Comparison of ENCODE assay signal across 13 cellular contexts in genomic region chr3:124811441-124811840, GRCh38.
DNase-seq lines count a peak whose midpoint lies in the region; ATAC-seq and TF ChIP-seq lines count a peak whose summit lies in the region.
"Had no signal": no experiment of that assay in that cellular context is flagged by ENCODE, and none has a peak within 500 bp of the region (broad histone marks: within the 10 kb centered on the region; RNA-seq: fewer than 3 reads in every experiment).

No MANE protein-coding gene starts in this region.

- no peaks in the 10 kb centered on the region for H3K27me3 Mint-ChIP-seq in H9 (ENCODE audit: low read depth)

- H3K79me2 ChIP-seq in H9 (ENCODE audit: insufficient read depth, low read length), result no peaks in the 10 kb centered on the region; the same call in 1 of the 2 replicates
- H3K79me2 ChIP-seq in hepatocyte, result no peaks in the 10 kb centered on the region

- H3K56ac ChIP-seq in H9 (ENCODE audit: insufficient read length, low read depth, low read length), result no peak overlapping the region

- peak overlapping the region in 2 of 3 experiments; percentile 72 to 89; a peak in 2 of 7 replicates for H3K27ac Mint-ChIP-seq in H9
- H3K27ac Mint-ChIP-seq: memory B cell had no signal

- H4K20me1 ChIP-seq in H9 (ENCODE audit: control insufficient read depth, insufficient read depth, insufficient read length) (no peaks in the 10 kb centered on the region), hepatocyte (ENCODE audit: insufficient read depth, poor library complexity, severe bottlenecking) (no peaks in the 10 kb centered on the region)

- no CpG with 5 or more reads among the region's 5 CpGs for WGBS in H9 (ENCODE audit: extremely low coverage, insufficient read length, low lambda C conversion rate)
- 87% methylated on average over 5 of the region's 5 CpGs for WGBS in hepatocyte (ENCODE audit: low lambda C conversion rate, missing lambda C conversion rate)

- H3K4ac ChIP-seq in H9 (ENCODE audit: low read depth, low read length), result no peak overlapping the region

- no peak overlapping the region for H4K5ac ChIP-seq in H9 (ENCODE audit: insufficient read length, low read depth, low read length)

- no peaks in the 10 kb centered on the region for H3K9me3 ChIP-seq in H9 (ENCODE audit: control insufficient read depth, low read depth, low read length)
- H3K9me3 ChIP-seq in hepatocyte (ENCODE audit: low read depth), result no peaks in the 10 kb centered on the region
- H3K9me3 ChIP-seq: SJSA1 had no signal

- H3K36me3 Mint-ChIP-seq in H9 (ENCODE audit: insufficient read depth in 1 of 3, low read depth in 3 of 3), result peaks cover 18 to 68% (median 25%) of the 10 kb centered on the region in 3 experiments; a peak in 6 of 7 replicates
- H3K36me3 Mint-ChIP-seq: memory B cell had no signal

- no peak overlapping the region for H3K14ac ChIP-seq in H9 (ENCODE audit: insufficient read depth, low read length)

- H3K23ac ChIP-seq in H9 (ENCODE audit: insufficient read length, low read depth, low read length), result no peak overlapping the region

- no peak overlapping the region for H2BK12ac ChIP-seq in H9 (ENCODE audit: insufficient read length, low read depth, low read length)

- no peak overlapping the region for H2BK20ac ChIP-seq in H9 (ENCODE audit: low read depth, low read length, poor library complexity, severe bottlenecking)

- no peak overlapping the region for H2BK5ac ChIP-seq in H9 (ENCODE audit: insufficient read length, low read length)

- H3K18ac ChIP-seq in H9 (ENCODE audit: insufficient read length, low read depth, low read length), result no peak overlapping the region

- H3K4me1 ChIP-seq in H9 (ENCODE audit: insufficient read depth, low read length) (no peaks in the 10 kb centered on the region), hepatocyte (ENCODE audit: insufficient read depth) (peaks cover 51% of the 10 kb centered on the region)

- H3K4me2 ChIP-seq in H9 (ENCODE audit: insufficient read depth, insufficient read length, low read length) (no peak overlapping the region), hepatocyte (no peak overlapping the region)

- TF ChIP-seq CTCF in H9 (conservative IDR thresholded peaks at IDR 0.05), result no peak
- TF ChIP-seq CTCF in cardiac fibroblast (IDR thresholded peaks at IDR 0.05; ENCODE audit: low read depth, low read length), result no peak
- TF ChIP-seq CTCF in hepatocyte (IDR thresholded peaks at IDR 0.05; ENCODE audit: poor library complexity), result no peak

- no peaks in the 10 kb centered on the region for H3K23me2 ChIP-seq in H9 (ENCODE audit: insufficient read length, low read depth, low read length, poor library complexity, severe bottlenecking)

- DNase-seq in H9 (no peak), cardiac fibroblast (ENCODE audit: low read depth in 2 of 2) (peak; percentile 83 to 84), hepatocyte (ENCODE audit: low spot score) (no peak), stromal cell of bone marrow (ENCODE audit: low read depth) (peak; percentile 73), SIG-M5 (lab: John Stamatoyannopoulos, UW) (no peak), posterior vena cava (ENCODE audit: low spot score) (no peak)
- no peak for DNase-seq in activated CD4-positive, alpha-beta T cell treated with anti-CD3 and anti-CD28 coated beads for 4 hours
- DNase-seq: activated CD4-positive, CD25-positive, alpha-beta regulatory T cell; NCI-H524; posterior cingulate gyrus had no signal

- no peak overlapping the region for H2AFZ ChIP-seq in H9 (ENCODE audit: low read length)
- no peak overlapping the region for H2AFZ ChIP-seq in hepatocyte

- H4K91ac ChIP-seq in H9 (ENCODE audit: insufficient read length, low read depth, low read length), result no peak overlapping the region

- H3K79me1 ChIP-seq in H9 (ENCODE audit: insufficient read depth, low read depth, low read length, poor library complexity, severe bottlenecking), result no peaks in the 10 kb centered on the region

- H3K27ac ChIP-seq in H9 (ENCODE audit: insufficient read length, low read depth, low read length) (no peak overlapping the region), hepatocyte (peak overlapping the region; percentile 91)

- H3K4me3 Mint-ChIP-seq in H9, result no peak overlapping the region
- H3K4me3 Mint-ChIP-seq: memory B cell had no signal

- H3K9me3 Mint-ChIP-seq in H9, result no peaks in the 10 kb centered on the region
- H3K9me3 Mint-ChIP-seq: memory B cell had no signal

- H4K8ac ChIP-seq in H9 (replicated peaks; ENCODE audit: insufficient read length, low read depth, low read length), result no peak overlapping the region

- no peaks in the 10 kb centered on the region for H3K27me3 ChIP-seq in H9 (ENCODE audit: insufficient read depth, low read length)
- H3K27me3 ChIP-seq in hepatocyte, result no peaks in the 10 kb centered on the region
- H3K27me3 ChIP-seq: SJSA1 had no signal

- H3K36me3 ChIP-seq in hepatocyte (replicated peaks; ENCODE audit: insufficient read depth, low read depth), result no peaks in the 10 kb centered on the region
- H3K36me3 ChIP-seq: SJSA1 had no signal

- H3T11ph ChIP-seq in H9 (ENCODE audit: low read length), result no peak overlapping the region

- H3K4me1 Mint-ChIP-seq in H9, result peaks cover 0 to 6% of the 10 kb centered on the region in 2 experiments; a peak in 1 of 4 replicates

- H2AK5ac ChIP-seq in H9 (ENCODE audit: insufficient read length, low read length), result no peak overlapping the region

- no peaks in the 10 kb centered on the region for H3K9me2 ChIP-seq in hepatocyte (replicated peaks; ENCODE audit: insufficient read depth)

- H2BK15ac ChIP-seq in H9 (ENCODE audit: low read depth, low read length), result no peak overlapping the region

- no peak overlapping the region for H3K9ac ChIP-seq in H9 (ENCODE audit: extremely low read depth, insufficient read length, low read length)

- no peak for ATAC-seq in GM21515 (IDR thresholded peaks at IDR 0.05; ENCODE audit: unreplicated experiment)

- intact Hi-C loops in posterior vena cava (cut with DNase I), result no loop called here

- no peak overlapping the region for H2BK120ac ChIP-seq in H9 (ENCODE audit: low read depth, low read length, poor library complexity, severe bottlenecking)

- H3K4me3 ChIP-seq in cardiac fibroblast (replicated peaks in 1 of 2; ENCODE audit: low read depth in 2 of 2, low read length in 2 of 2) (no peak overlapping the region), hepatocyte (no peak overlapping the region)
- H3K4me3 ChIP-seq: SJSA1 had no signal

Comparison
In these comparisons a context has a peak if more than half of its experiments do, and no peak if none do; other contexts are left out.
1. DNase-seq: peak in cardiac fibroblast (2 of 2) and stromal cell of bone marrow (single experiment); none in H9 (single experiment), hepatocyte (single experiment), SIG-M5 (single experiment), posterior vena cava (single experiment) and activated CD4-positive, alpha-beta T cell treated with anti-CD3 and anti-CD28 coated beads for 4 hours (0 of 2).